In genomic region chr5:166088389-166089039, GRCh38 we compare ENCODE assay signal across 20 cellular contexts.
DNase-seq lines count a peak whose midpoint lies in the region; TF ChIP-seq lines count a peak whose summit lies in the region.
"Had no signal": no experiment of that assay in that cellular context is flagged by ENCODE, and none has a peak within 500 bp of the region (broad histone marks: within the 10 kb centered on the region; RNA-seq: fewer than 3 reads in every experiment).

No MANE protein-coding gene starts in this region.

- H3K4me3 ChIP-seq in HAP-1 (no peak overlapping the region), esophagus squamous epithelium (no peak overlapping the region)
- H3K4me3 ChIP-seq: A549; BLaER1 treated with 17β-estradiol and CSF1 and Interleukin-3, amounts not matched to agents 10 nM and 100 nM had no signal

- DNase-seq in HAP-1 (ENCODE audit: low spot score in 2 of 2) (peak; percentile 25 to 98), NCI-H526 (lab: John Stamatoyannopoulos, UW) (peak; percentile 51 to 69), iPS DF 19.7 (ENCODE audit: low read depth, low spot score) (peak; percentile 63), esophagus squamous epithelium (lab: John Stamatoyannopoulos, UW) (no peak), NCI-H524 treated with DMSO at 0.1 percent for 48 hours (lab: John Stamatoyannopoulos, UW) (no peak), UCSD-AML1 (lab: John Stamatoyannopoulos, UW; ENCODE audit: unreplicated experiment) (no peak), NK-92 (lab: John Stamatoyannopoulos, UW; ENCODE audit: unreplicated experiment) (no peak)
- DNase-seq: AML-193; CD4-positive, alpha-beta T cell; GOT3; KBM-7; NCI-H1417; NCI-H1694; NCI-H2029 treated with DMSO at 0.1 percent for 48 hours; NCI-H446 treated with DMSO at 0.1 percent for 48 hours; SHP77 treated with DMSO at 0.1 percent for 48 hours; T-helper 1 cell had no signal

- no peak overlapping the region for H3K27ac ChIP-seq in esophagus squamous epithelium
- H3K27ac ChIP-seq: A549; BLaER1 treated with 17β-estradiol and CSF1 and Interleukin-3, amounts not matched to agents 10 nM and 100 nM; HL-60 had no signal

- H3K27me3 ChIP-seq in HAP-1 (ENCODE audit: low read depth) (peaks cover 3% of the 10 kb centered on the region), esophagus squamous epithelium (no peaks in the 10 kb centered on the region)
- H3K27me3 ChIP-seq: BLaER1 treated with 17β-estradiol and CSF1 and Interleukin-3, amounts not matched to agents 10 nM and 100 nM had no signal

- in situ Hi-C loops in HAP-1 (cut with MboI; ENCODE audit: low sequenced_read_pairs) = no loop called here

- H3K4me1 ChIP-seq in HAP-1 (peaks cover 26% of the 10 kb centered on the region), esophagus squamous epithelium (no peaks in the 10 kb centered on the region)
- H3K4me1 ChIP-seq: A549 had no signal

- TF ChIP-seq POLR2A in esophagus squamous epithelium (IDR thresholded peaks at IDR 0.05) = no peak

- H3K9me3 ChIP-seq in HAP-1 = no peaks in the 10 kb centered on the region
- H3K9me3 ChIP-seq in esophagus squamous epithelium = no peaks in the 10 kb centered on the region
- H3K9me3 ChIP-seq: A549 had no signal

- 27 to 32% methylated on average over 3 of the region's 3 CpGs for WGBS in esophagus squamous epithelium, 2 donors

- no peak for TF ChIP-seq CTCF in esophagus squamous epithelium (IDR thresholded peaks at IDR 0.05)

- H3K36me3 ChIP-seq in HAP-1 (replicated peaks) (no peaks in the 10 kb centered on the region), esophagus squamous epithelium (no peaks in the 10 kb centered on the region)
- H3K36me3 ChIP-seq: BLaER1 treated with 17β-estradiol and CSF1 and Interleukin-3, amounts not matched to agents 10 nM and 100 nM had no signal

- intact Hi-C loops in esophagus squamous epithelium (cut with DNase I) = no loop called here

Comparison
In these comparisons a context has a peak if more than half of its experiments do, and no peak if none do; other contexts are left out.
1. DNase-seq: peak in HAP-1 (2 of 2), NCI-H526 (2 of 2) and iPS DF 19.7 (single experiment); none in esophagus squamous epithelium (single experiment), NCI-H524 treated with DMSO at 0.1 percent for 48 hours (single experiment), UCSD-AML1 (single experiment) and NK-92 (single experiment).